In the genomic region with DNA sequence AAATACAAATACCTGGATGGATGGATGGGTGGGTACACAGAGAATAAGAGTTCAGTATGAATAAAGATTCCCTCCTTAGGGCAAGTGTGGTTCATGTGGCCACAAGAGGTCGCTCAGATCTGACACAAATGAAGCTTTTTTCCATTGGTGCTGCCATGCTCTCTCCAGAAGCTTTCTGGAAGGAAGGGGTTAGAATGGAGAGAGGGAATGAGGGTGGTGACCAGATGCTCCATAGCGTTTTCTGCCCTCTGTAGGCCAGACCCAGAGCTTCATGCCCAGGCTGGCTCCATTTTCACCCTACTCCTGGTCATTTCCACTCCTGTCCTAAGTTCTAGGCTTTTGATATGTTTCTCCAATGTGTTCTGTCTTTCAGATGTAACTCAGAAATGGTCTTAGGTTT, we compare ENCODE assay signal across 8 cellular contexts. TPM values are rescaled to one million over a fixed set of nuclear protein-coding genes. Genes with fewer than 3 reads are reported as not detected.
DNase-seq lines count a peak whose midpoint lies in the region; ATAC-seq and TF ChIP-seq lines count a peak whose summit lies in the region.

No MANE protein-coding gene starts in this region.

- H3K27me3 ChIP-seq in CD4-positive, alpha-beta T cell (ENCODE audit: control insufficient read depth, insufficient read depth, low read length): peaks cover 3% of the 10 kb centered on the region

- no peak overlapping the region for H3K27ac ChIP-seq in CD4-positive, alpha-beta T cell (ENCODE audit: low read depth, low read length)
- H3K27ac ChIP-seq in substantia nigra (ENCODE audit: low read depth, low read length, poor library complexity, severe bottlenecking): no peak overlapping the region

- H3K27ac Mint-ChIP-seq in CD4-positive, alpha-beta T cell: no peak overlapping the region
- H3K27ac Mint-ChIP-seq in WTC11 (no peak overlapping the region), memory B cell (no peak overlapping the region)
- peak overlapping the region; percentile 92 for H3K27ac Mint-ChIP-seq in effector memory CD8-positive, alpha-beta T cell

- H3K9me3 Mint-ChIP-seq in CD4-positive, alpha-beta T cell: no peaks in the 10 kb centered on the region
- H3K9me3 Mint-ChIP-seq in WTC11 (no peaks in the 10 kb centered on the region), memory B cell (no peaks in the 10 kb centered on the region)
- no peaks in the 10 kb centered on the region for H3K9me3 Mint-ChIP-seq in effector memory CD8-positive, alpha-beta T cell

- peak; percentile 73 for TF ChIP-seq CTCF in CD4-positive, alpha-beta T cell (IDR thresholded peaks at IDR 0.05)
- TF ChIP-seq CTCF in WTC11 (IDR thresholded peaks at IDR 0.05): peak; percentile 48

- peak; percentile 59 for ATAC-seq in CD4-positive, alpha-beta T cell (ENCODE audit: poor library complexity)
- ATAC-seq in WTC11 (peak; percentile 99), memory B cell (ENCODE audit: low read depth) (peak; percentile 67), GM21390 (IDR thresholded peaks at IDR 0.05; ENCODE audit: unreplicated experiment) (no peak)
- peak; percentile 21 for ATAC-seq in effector memory CD8-positive, alpha-beta T cell (replicated peaks)

- peak; percentile 11 to 44 (median 24) for DNase-seq in CD4-positive, alpha-beta T cell
- DNase-seq in HEK293T (ENCODE audit: extremely low spot score) (peak; percentile 81), NCI-H345 treated with DMSO at 0.1 percent for 48 hours (lab: John Stamatoyannopoulos, UW; ENCODE audit: unreplicated experiment) (peak; percentile 56), WTC11 (ENCODE audit: low spot score) (peak; percentile 66), memory B cell (ENCODE audit: low spot score in 2 of 2) (peak; percentile 38 to 46), substantia nigra (lab: John Stamatoyannopoulos, UW) (peak in 35 of 49 donors; percentile 3 to 62 (median 28))
- peak; percentile 25 to 47 (median 29) for DNase-seq in effector memory CD8-positive, alpha-beta T cell

- peaks cover 16% of the 10 kb centered on the region for H3K4me1 Mint-ChIP-seq in CD4-positive, alpha-beta T cell (ENCODE audit: low read depth)
- no peaks in the 10 kb centered on the region for H3K4me1 Mint-ChIP-seq in WTC11
- H3K4me1 Mint-ChIP-seq in effector memory CD8-positive, alpha-beta T cell (ENCODE audit: low read depth in 2 of 2): peaks cover 47 to 55% of the 10 kb centered on the region in 2 donors
- H3K4me1 Mint-ChIP-seq in memory B cell: peaks cover 5% of the 10 kb centered on the region

- CTCF ChIA-PET in CD4-positive, alpha-beta T cell (lab: Charles Lee): interaction anchor here (0.7 to 2.5 kb wide), 16 partner anchors 9 to 280 kb away, joined by 3 to 42 read pairs (median 4); partner anchors contain the start of genes DUSP23 and IGSF9
- CTCF ChIA-PET in HEK293T (lab: Yijun Ruan, JAX) (interaction anchor here (0.9 to 4.0 kb wide), 14 partner anchors 9 to 209 kb away, joined by 3 to 53 read pairs (median 4); no protein-coding TSS in a partner anchor), WTC11 (lab: Charles Lee) (interaction anchor here (0.6 to 4.1 kb wide), 57 partner anchors 9 to 666 kb away, joined by 3 to 174 read pairs (median 5); partner anchors contain the start of genes CFAP45, DUSP23, IGSF9 and TAGLN2)

- POLR2A ChIA-PET in CD4-positive, alpha-beta T cell (lab: Charles Lee): interaction anchor here (1.1 to 2.1 kb wide), 5 partner anchors 9 to 96 kb away, joined by 3 to 7 read pairs (median 6); partner anchors contain the start of gene DUSP23
- POLR2A ChIA-PET in HEK293T (lab: Yijun Ruan, JAX) (interaction anchor here (1.1 kb wide), 1 partner anchor 127 kb away, joined by 5 read pairs; the partner anchor contains the start of gene TAGLN2), WTC11 (lab: Charles Lee) (no interaction called here)

- intact Hi-C loops in CD4-positive, alpha-beta T cell (cut with DNase I, micrococcal nuclease): loop anchor here (1.0 to 10.0 kb wide), 5 partner anchors 92 to 576 kb away; partner anchors contain the start of gene IGSF9 (in 2 of the 2)

- peaks cover 3% of the 10 kb centered on the region for H3K27me3 Mint-ChIP-seq in CD4-positive, alpha-beta T cell
- H3K27me3 Mint-ChIP-seq in WTC11 (ENCODE audit: low read depth) (peaks cover 3% of the 10 kb centered on the region), memory B cell (peaks cover 17% of the 10 kb centered on the region)
- H3K27me3 Mint-ChIP-seq in effector memory CD8-positive, alpha-beta T cell: no peaks in the 10 kb centered on the region

- H3K4me3 Mint-ChIP-seq in CD4-positive, alpha-beta T cell: no peak overlapping the region
- H3K4me3 Mint-ChIP-seq in WTC11 (no peak overlapping the region), memory B cell (no peak overlapping the region)
- no peak overlapping the region for H3K4me3 Mint-ChIP-seq in effector memory CD8-positive, alpha-beta T cell

- H3K9me3 ChIP-seq in CD4-positive, alpha-beta T cell (ENCODE audit: control insufficient read depth, low read length): no peaks in the 10 kb centered on the region

- H3K36me3 Mint-ChIP-seq in CD4-positive, alpha-beta T cell (ENCODE audit: low read depth): no peaks in the 10 kb centered on the region
- no peaks in the 10 kb centered on the region for H3K36me3 Mint-ChIP-seq in WTC11
- H3K36me3 Mint-ChIP-seq in effector memory CD8-positive, alpha-beta T cell (ENCODE audit: insufficient read depth): peaks cover 7% of the 10 kb centered on the region
- H3K36me3 Mint-ChIP-seq in memory B cell: no peaks in the 10 kb centered on the region

TF ChIP-seq in HEK293T, 16 proteins besides CTCF, POLR2A, EP300 and RAD21:
- no peak for TF ChIP-seq SP1 (IDR thresholded peaks at IDR 0.05)
- TF ChIP-seq ARNT (IDR thresholded peaks at IDR 0.05): peak; percentile 78

TF ChIP-seq in WTC11, 78 proteins besides CTCF, POLR2A, EP300 and RAD21 (continues in another document):
- TF ChIP-seq TCF7 (CRISPR knock-in tag; IDR thresholded peaks at IDR 0.05; ENCODE audit: low read depth) (no peak), EMX1 (CRISPR knock-in tag; IDR thresholded peaks at IDR 0.05) (no peak), TEAD1 (CRISPR knock-in tag; IDR thresholded peaks at IDR 0.05) (no peak), HMGXB4 (CRISPR knock-in tag; IDR thresholded peaks at IDR 0.05) (0 out of 2 replicates have a peak, but pooled peaks have one; percentile 24), GABPB1 (CRISPR knock-in tag; IDR thresholded peaks at IDR 0.05) (no peak)
- TF ChIP-seq, protein P1, sequence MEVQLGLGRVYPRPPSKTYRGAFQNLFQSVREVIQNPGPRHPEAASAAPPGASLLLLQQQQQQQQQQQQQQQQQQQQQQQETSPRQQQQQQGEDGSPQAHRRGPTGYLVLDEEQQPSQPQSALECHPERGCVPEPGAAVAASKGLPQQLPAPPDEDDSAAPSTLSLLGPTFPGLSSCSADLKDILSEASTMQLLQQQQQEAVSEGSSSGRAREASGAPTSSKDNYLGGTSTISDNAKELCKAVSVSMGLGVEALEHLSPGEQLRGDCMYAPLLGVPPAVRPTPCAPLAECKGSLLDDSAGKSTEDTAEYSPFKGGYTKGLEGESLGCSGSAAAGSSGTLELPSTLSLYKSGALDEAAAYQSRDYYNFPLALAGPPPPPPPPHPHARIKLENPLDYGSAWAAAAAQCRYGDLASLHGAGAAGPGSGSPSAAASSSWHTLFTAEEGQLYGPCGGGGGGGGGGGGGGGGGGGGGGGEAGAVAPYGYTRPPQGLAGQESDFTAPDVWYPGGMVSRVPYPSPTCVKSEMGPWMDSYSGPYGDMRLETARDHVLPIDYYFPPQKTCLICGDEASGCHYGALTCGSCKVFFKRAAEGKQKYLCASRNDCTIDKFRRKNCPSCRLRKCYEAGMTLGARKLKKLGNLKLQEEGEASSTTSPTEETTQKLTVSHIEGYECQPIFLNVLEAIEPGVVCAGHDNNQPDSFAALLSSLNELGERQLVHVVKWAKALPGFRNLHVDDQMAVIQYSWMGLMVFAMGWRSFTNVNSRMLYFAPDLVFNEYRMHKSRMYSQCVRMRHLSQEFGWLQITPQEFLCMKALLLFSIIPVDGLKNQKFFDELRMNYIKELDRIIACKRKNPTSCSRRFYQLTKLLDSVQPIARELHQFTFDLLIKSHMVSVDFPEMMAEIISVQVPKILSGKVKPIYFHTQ (CRISPR knock-in tag; IDR thresholded peaks at IDR 0.05): no peak

RNA-seq across cellular contexts. Expression of gene FCRL6, which starts 3.3 kb away (rescaled TPM):
- under 1 TPM; 0.28 to 0.52 TPM for total RNA-seq in CD4-positive, alpha-beta T cell
- total RNA-seq in WTC11 (2021): not detected in 3 replicates

RNA-seq across cellular contexts. Expression of gene DUSP23, which starts 18.1 kb away (rescaled TPM):
- total RNA-seq in CD4-positive, alpha-beta T cell: 1 to 10 TPM; 3.9 to 6.0 TPM
- 35.2 to 52.1 TPM (median 47.5 TPM) in 3 replicates for total RNA-seq in WTC11 (2021)

RNA-seq across cellular contexts. Expression of gene SLAMF8, which starts 27.8 kb away (rescaled TPM):
- total RNA-seq in CD4-positive, alpha-beta T cell: under 1 TPM in 1 of 2 experiments, not detected in 1; 0.34 TPM
- total RNA-seq in WTC11 (2021): 0.07 TPM in 1 of 3 replicates, not detected in the others

Comparison
In these comparisons a context has a peak if more than half of its experiments do, and no peak if none do; other contexts are left out.
1. DNase-seq: peak in every context shown above with its lines; median percentile 81 in HEK293T; 66 in WTC11; 56 in NCI-H345 treated with DMSO at 0.1 percent for 48 hours; 42 in memory B cell; 29 in effector memory CD8-positive, alpha-beta T cell; 28 in substantia nigra; 24 in CD4-positive, alpha-beta T cell.
2. H3K27ac Mint-ChIP-seq: peak in effector memory CD8-positive, alpha-beta T cell (2 of 2); none in CD4-positive, alpha-beta T cell (single experiment), WTC11 (single experiment) and memory B cell (single experiment).